ENCODE assay signal across 1 cellular context in genomic region chr16:23833504-23833903, GRCh38.
TF ChIP-seq lines count a peak whose summit lies in the region.

No MANE protein-coding gene starts in this region.

TF ChIP-seq in K562, 482 proteins besides CTCF, POLR2A, EP300 and RAD21:
- TF ChIP-seq HOMEZ (CRISPR knock-in tag; IDR thresholded peaks at IDR 0.05) = no peak
- no peak for TF ChIP-seq XRCC4 (IDR thresholded peaks at IDR 0.05; ENCODE audit: extremely low read depth, insufficient read depth, insufficient read length)
- TF ChIP-seq XRCC3 (IDR thresholded peaks at IDR 0.05) = 0 out of 2 replicates have a peak, but pooled peaks have one; percentile 13
- TF ChIP-seq ZKSCAN1 (IDR thresholded peaks at IDR 0.05; ENCODE audit: low read depth, low read length) = peak; percentile 91
- TF ChIP-seq JUN (IDR thresholded peaks at IDR 0.05; ENCODE audit: borderline replicate concordance, low read depth, low read length) = no peak
- TF ChIP-seq JUN (CRISPR knock-in tag; IDR thresholded peaks at IDR 0.05; ENCODE audit: borderline replicate concordance) = no peak
- no peak for TF ChIP-seq KLF16 (IDR thresholded peaks at IDR 0.05)
- no peak for TF ChIP-seq TARDBP (IDR thresholded peaks at IDR 0.05)
- peak; percentile 83 for TF ChIP-seq ZNF316 (IDR thresholded peaks at IDR 0.05)
- TF ChIP-seq HDAC8 (tag; IDR thresholded peaks at IDR 0.05) = no peak
- no peak for TF ChIP-seq TEAD4 (IDR thresholded peaks at IDR 0.05; ENCODE audit: low read length)
- TF ChIP-seq TEAD4 (CRISPR knock-in tag; IDR thresholded peaks at IDR 0.05; ENCODE audit: borderline replicate concordance) = no peak
- TF ChIP-seq HES1 (IDR thresholded peaks at IDR 0.05; ENCODE audit: low read depth) = no peak
- TF ChIP-seq ZBTB8A (IDR thresholded peaks at IDR 0.05; ENCODE audit: partially characterized antibody) = no peak
- TF ChIP-seq ARID1B (IDR thresholded peaks at IDR 0.05) = no peak
- TF ChIP-seq TRIM24 (IDR thresholded peaks at IDR 0.05) = 0 out of 4 replicates have a peak, but pooled peaks of 1 of the 2 experiments have one; percentile 40
- TF ChIP-seq FOXJ3 (CRISPR knock-in tag; IDR thresholded peaks at IDR 0.05) = no peak
- TF ChIP-seq GATAD2B (IDR thresholded peaks at IDR 0.05; ENCODE audit: borderline replicate concordance) = no peak
- no peak for TF ChIP-seq POLR2AphosphoS2 (IDR thresholded peaks at IDR 0.05; ENCODE audit: low read length)
- no peak for TF ChIP-seq MTF1 (CRISPR knock-in tag; IDR thresholded peaks at IDR 0.05; ENCODE audit: borderline replicate concordance)
- TF ChIP-seq ZNF175 (CRISPR knock-in tag; IDR thresholded peaks at IDR 0.05; ENCODE audit: low read depth) = no peak
- TF ChIP-seq NR2C1 (IDR thresholded peaks at IDR 0.05) = no peak
- no peak for TF ChIP-seq NR2C1 (tag; IDR thresholded peaks at IDR 0.05)
- no peak for TF ChIP-seq SPI1 (IDR thresholded peaks at IDR 0.05; ENCODE audit: borderline replicate concordance, low read depth, low read length)
- TF ChIP-seq MIER1 (IDR thresholded peaks at IDR 0.05; ENCODE audit: low read depth) = no peak
- no peak for TF ChIP-seq KAT8 (IDR thresholded peaks at IDR 0.05; ENCODE audit: low read depth)
- TF ChIP-seq HNRNPK (IDR thresholded peaks at IDR 0.05; ENCODE audit: low read depth, low read length, poor library complexity, severe bottlenecking) = no peak
- TF ChIP-seq POLR2AphosphoS5 (IDR thresholded peaks at IDR 0.05; ENCODE audit: control insufficient read depth, insufficient read depth, low read depth, low read length) = no peak
- TF ChIP-seq HMBOX1 (IDR thresholded peaks at IDR 0.05) = no peak
TF ChIP-seq in K562: peak in this region for 4.
